In the genomic region with DNA sequence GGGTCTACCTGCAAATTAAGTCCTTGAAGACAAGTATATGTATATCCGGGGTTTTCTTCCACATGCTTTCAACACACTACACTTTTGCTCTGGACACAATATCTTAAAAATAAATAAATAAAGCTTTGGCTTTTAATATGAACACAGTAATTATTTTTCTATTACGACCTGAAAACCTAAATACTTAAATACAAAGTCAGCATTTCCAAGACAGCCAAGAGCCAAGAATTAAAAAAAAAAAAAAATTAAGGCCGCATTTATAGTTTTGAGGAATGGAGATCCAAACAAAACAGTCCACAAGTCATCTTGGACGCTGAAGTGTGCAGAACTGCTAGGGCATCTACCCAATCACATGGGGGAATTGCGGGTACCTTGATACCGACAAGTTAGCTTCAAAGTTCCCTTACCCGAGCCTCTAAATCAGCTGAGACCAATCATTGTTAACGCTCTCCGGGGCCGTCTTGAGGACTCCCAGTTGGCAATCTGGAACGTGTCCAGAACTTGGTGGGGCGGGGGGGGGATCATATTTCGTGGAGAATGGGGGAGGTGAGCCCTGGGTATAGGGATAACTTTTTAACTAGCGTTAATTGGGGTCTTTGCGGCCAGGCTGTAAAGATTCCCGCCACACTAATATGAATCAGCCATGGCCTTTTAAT, we compare ENCODE assay signal across 8 cellular contexts. TPM values are rescaled to one million over a fixed set of nuclear protein-coding genes. Genes with fewer than 3 reads are reported as not detected.
DNase-seq lines count a peak whose midpoint lies in the region; ATAC-seq, FAIRE-seq and TF ChIP-seq lines count a peak whose summit lies in the region.

No MANE protein-coding gene starts in this region.

- DNase-seq in DMS53 (lab: John Stamatoyannopoulos, UW) = peak; percentile 50
- no peak for DNase-seq in DMS53 treated with DMSO at 0.1 percent for 48 hours (lab: John Stamatoyannopoulos, UW; ENCODE audit: unreplicated experiment)
- DNase-seq in NCI-H1105 (lab: John Stamatoyannopoulos, UW) = peak; percentile 78
- DNase-seq in H1 (ENCODE audit: low read depth in 1 of 2, low spot score in 2 of 2) = no peak
- peak; percentile 66 for DNase-seq in lung (ENCODE audit: low spot score)
- DNase-seq in superior temporal gyrus (ENCODE audit: extremely low spot score) = peak; percentile 57

- H3K23me2 ChIP-seq in H1 (ENCODE audit: low read depth, low read length) = peaks cover 7% of the 10 kb centered on the region; the same call in 1 of the 2 replicates

- peak overlapping the region; percentile 98 for H3K27ac ChIP-seq in VCaP
- H3K27ac ChIP-seq in H1 (ENCODE audit: low read depth, low read length) = peak overlapping the region; percentile 97; the same call in 1 of the 2 replicates
- H3K27ac ChIP-seq in lung (ENCODE audit: low read depth in 1 of 2, low read length in 1 of 2) = peak overlapping the region; percentile 92 to 100

- H2AFZ ChIP-seq in H1 (ENCODE audit: low read length) = peak overlapping the region; percentile 93

- H2AK5ac ChIP-seq in H1 (ENCODE audit: low read depth, low read length) = no peak overlapping the region

- TF ChIP-seq POLR2A in H1 (IDR thresholded peaks at IDR 0.05; ENCODE audit: control extremely low read depth in 1 of 2, low read depth in 2 of 2, low read length in 2 of 2) = no peak

- peak overlapping the region; percentile 96; the same call in 1 of the 2 replicates for H2BK5ac ChIP-seq in H1 (ENCODE audit: low read depth, low read length)

- H4K8ac ChIP-seq in H1 (ENCODE audit: extremely low read depth, insufficient read depth, low read length) = no peak overlapping the region

- no peak overlapping the region for H3K14ac ChIP-seq in H1 (ENCODE audit: insufficient read length)

- peaks cover 0 to 3% of the 10 kb centered on the region in 2 experiments for H4K20me1 ChIP-seq in H1 (replicated peaks in 1 of 2; ENCODE audit: control insufficient read depth in 1 of 2, insufficient read depth in 2 of 2, low read length in 2 of 2)

- peak overlapping the region; percentile 80; the same call in 1 of the 2 replicates for H3K18ac ChIP-seq in H1 (ENCODE audit: extremely low read depth, low read length)

- no peak overlapping the region for H2BK120ac ChIP-seq in H1 (replicated peaks; ENCODE audit: low read depth, low read length)

- no peak overlapping the region for H2BK12ac ChIP-seq in H1 (ENCODE audit: low read depth, low read length)

- peak overlapping the region; percentile 91 for H4K5ac ChIP-seq in H1 (ENCODE audit: insufficient read length, low read depth, low read length)

- POLR2A ChIA-PET in H1 (lab: Charles Lee; ENCODE audit: partially characterized antibody) = interaction anchor here (0.6 to 1.0 kb wide), 4 partner anchors 17 to 476 kb away, joined by 3 to 4 read pairs (median 4); no protein-coding TSS in a partner anchor

- no peak for TF ChIP-seq EP300 in H1 (IDR thresholded peaks at IDR 0.05; ENCODE audit: borderline replicate concordance in 1 of 2, low read depth in 2 of 2, low read length in 2 of 2)

- H3K36me3 ChIP-seq in H1 (ENCODE audit: control insufficient read depth in 2 of 4, insufficient read depth in 4 of 4, low read length in 3 of 4) = no peaks in the 10 kb centered on the region
- no peaks in the 10 kb centered on the region for H3K36me3 ChIP-seq in lung (ENCODE audit: control insufficient read depth in 2 of 2, insufficient read depth in 2 of 2, low read length in 2 of 2)

- CTCF ChIA-PET in H1 (lab: Charles Lee; ENCODE audit: partially characterized antibody) = interaction anchor here (0.7 to 2.0 kb wide), 5 partner anchors 11 to 514 kb away, joined by 3 to 6 read pairs (median 3); partner anchors contain the start of gene CCDC175

- H3K4me3 ChIP-seq in H1 (ENCODE audit: extremely low read depth in 1 of 4, insufficient read depth in 2 of 4, low read depth in 3 of 4, low read length in 4 of 4) (peak overlapping the region; percentile 91 to 96 (median 94)), lung (peak overlapping the region; percentile 81)

- TF ChIP-seq RAD21 in H1 (IDR thresholded peaks at IDR 0.05 in 1 of 2, conservative IDR thresholded peaks at IDR 0.05 in 1 of 2; ENCODE audit: low read depth in 2 of 2, low read length in 2 of 2) = no peak

- H3K9ac ChIP-seq in H1 (replicated peaks in 1 of 4; ENCODE audit: extremely low read depth in 1 of 4, low read depth in 3 of 4, low read length in 3 of 4) = peak overlapping the region in 3 of 4 experiments; percentile 90 to 97 (median 97); a peak in 6 of 7 replicates

- H3K56ac ChIP-seq in H1 (replicated peaks; ENCODE audit: insufficient read length, low read depth, low read length) = peak overlapping the region; percentile 20

- H4K91ac ChIP-seq in H1 (replicated peaks; ENCODE audit: insufficient read length, low read length) = no peak overlapping the region

- peaks cover 5 to 10% (median 9%) of the 10 kb centered on the region in 4 experiments for H3K4me1 ChIP-seq in H1 (replicated peaks in 1 of 4; ENCODE audit: control insufficient read depth in 3 of 4, insufficient read depth in 4 of 4, low read length in 3 of 4)
- H3K4me1 ChIP-seq in lung (ENCODE audit: control insufficient read depth in 2 of 2, insufficient read depth in 2 of 2, low read length in 2 of 2) = peaks cover 3 to 15% of the 10 kb centered on the region in 2 donors

- H3K4me2 ChIP-seq in H1 (ENCODE audit: insufficient read depth in 1 of 2, low read depth in 2 of 2, low read length in 2 of 2) = peak overlapping the region; percentile 88 to 89

- H3K23ac ChIP-seq in H1 (ENCODE audit: insufficient read length) = no peak overlapping the region

- H3K27me3 ChIP-seq in H1 (replicated peaks in 1 of 4; ENCODE audit: control insufficient read depth in 3 of 4, extremely low read depth in 1 of 4, insufficient read depth in 3 of 4, low read length in 3 of 4) = no peaks in the 10 kb centered on the region
- no peaks in the 10 kb centered on the region for H3K27me3 ChIP-seq in lung (ENCODE audit: control insufficient read depth, insufficient read depth)

- FAIRE-seq in H1 (lab: Jason Lieb, UNC) = no peak

- 21% methylated on average over 16 of the region's 16 CpGs; no CpG with 5 or more reads in 1 of the 2 experiments for WGBS in H1 (ENCODE audit: extremely low coverage in 1 of 2, insufficient coverage in 1 of 2, insufficient read length in 1 of 2, insufficient replicate concordance in 2 of 2, low coverage in 1 of 2, low lambda C conversion rate in 2 of 2, missing lambda C conversion rate in 1 of 2), 2 experiments
- WGBS in lung, 2 donors = 9 to 12% methylated on average over 16 of the region's 16 CpGs

- H2BK15ac ChIP-seq in H1 (ENCODE audit: low read length) = no peak overlapping the region

- H3K9me3 ChIP-seq in H1 (ENCODE audit: insufficient read depth in 2 of 2, low read depth in 1 of 2, low read length in 1 of 2) (no peaks in the 10 kb centered on the region), lung (ENCODE audit: control insufficient read depth in 2 of 2, insufficient read depth in 1 of 2, low read length in 1 of 2) (no peaks in the 10 kb centered on the region)

- TF ChIP-seq CTCF in VCaP (conservative IDR thresholded peaks at IDR 0.05) (no peak), H1 (IDR thresholded peaks at IDR 0.05; ENCODE audit: control extremely low read depth in 1 of 3, insufficient read depth in 1 of 3, low read depth in 1 of 3, low read length in 3 of 3) (no peak), lung (IDR thresholded peaks at IDR 0.05; ENCODE audit: control extremely low read depth, extremely low read depth) (no peak)

- H3K79me1 ChIP-seq in H1 (ENCODE audit: low read depth, low read length) = peaks cover 3% of the 10 kb centered on the region; the same call in 1 of the 2 replicates

- peak; percentile 5 for ATAC-seq in lung (ENCODE audit: insufficient read depth, low FRiP score)
- ATAC-seq in activated CD4-positive, CD25-positive, alpha-beta regulatory T cell treated with anti-CD3 and anti-CD28 coated beads, Interleukin-2, amount 50 U/mL, for 24 hours = no peak

- no peak overlapping the region for H2BK20ac ChIP-seq in H1 (ENCODE audit: low read length)

- H3K79me2 ChIP-seq in H1 (ENCODE audit: control insufficient read depth in 1 of 2, insufficient read depth in 2 of 2, low read length in 2 of 2) = peaks cover 3 to 36% of the 10 kb centered on the region in 2 experiments; a peak in 3 of 4 replicates

- no peak overlapping the region for H3K4ac ChIP-seq in H1 (replicated peaks; ENCODE audit: insufficient read length, low read depth, low read length)

TF ChIP-seq in H1, 55 proteins besides CTCF, POLR2A, EP300 and RAD21 (continues in another document):
- TF ChIP-seq SAP30 (IDR thresholded peaks at IDR 0.05; ENCODE audit: insufficient read depth, insufficient replicate concordance, low read length) (no peak), CREB1 (IDR thresholded peaks at IDR 0.05) (no peak), MAFK (IDR thresholded peaks at IDR 0.05; ENCODE audit: low read depth, low read length) (no peak), TBP (IDR thresholded peaks at IDR 0.05; ENCODE audit: low read depth, low read length) (no peak), SIX5 (IDR thresholded peaks at IDR 0.05; ENCODE audit: low read depth, low read length) (no peak), SRF (IDR thresholded peaks at IDR 0.05; ENCODE audit: low read depth, low read length) (no peak)

RNA-seq across cellular contexts. Expression of gene PCNX4, which starts 0.7 kb away (rescaled TPM):
- total RNA-seq in H1 (2021; fragmentation: NEBNext Ultra II Directional; extraction: Animal tissue kit (Norgen Biotek cat#: 25700)) = 34.3 and 35.5 TPM in 2 replicates
- polyA plus RNA-seq in H1 (2011; rRNA removed) (28.4 and 31.8 TPM in 2 replicates), lung (10 to 100 TPM; 14.3 to 16.1 TPM)
- polyA plus RNA-seq in H1 (2011; cell fraction: cytosol; rRNA removed) = 24.1 TPM
- 28.7 TPM for polyA plus RNA-seq in H1 (2011; cell fraction: nucleus; rRNA removed)
- polyA plus RNA-seq in H1 (2012, experiment 1 of 2) = 14.2 to 19.8 TPM (median 16.8 TPM) in 4 replicates
- 1.5 TPM for polyA plus RNA-seq in H1 (2012, experiment 2 of 2)
- 39.8 TPM for polyA plus RNA-seq in H1 (2013, experiment 1 of 2)
- 47.5 TPM for polyA plus RNA-seq in H1 (2013, experiment 2 of 2)
- 65.7 and 108 TPM in 2 replicates for polyA minus RNA-seq in H1 (2011; rRNA and poly(A)+ RNA removed)
- polyA minus RNA-seq in H1 (2011; cell fraction: cytosol; rRNA and poly(A)+ RNA removed) = 19.4 TPM
- polyA minus RNA-seq in H1 (2011; cell fraction: nucleus; rRNA and poly(A)+ RNA removed) = 169 TPM
- total RNA-seq in lung = 100 to 1,000 TPM in 1 of 2 donors, 10 to 100 TPM in 1; 52.5 to 104 TPM

Comparison
In these comparisons a context has a peak if more than half of its experiments do, and no peak if none do; other contexts are left out.
1. DNase-seq: peak in DMS53 (single experiment), NCI-H1105 (single experiment), lung (single experiment) and superior temporal gyrus (single experiment); none in DMS53 treated with DMSO at 0.1 percent for 48 hours (single experiment) and H1 (0 of 2).
2. Peak in every context shown above with its lines, with median percentiles within 50 percentile points of each other: H3K27ac ChIP-seq.